2 cellular contexts compared by ENCODE assay signal in the genomic region with DNA sequence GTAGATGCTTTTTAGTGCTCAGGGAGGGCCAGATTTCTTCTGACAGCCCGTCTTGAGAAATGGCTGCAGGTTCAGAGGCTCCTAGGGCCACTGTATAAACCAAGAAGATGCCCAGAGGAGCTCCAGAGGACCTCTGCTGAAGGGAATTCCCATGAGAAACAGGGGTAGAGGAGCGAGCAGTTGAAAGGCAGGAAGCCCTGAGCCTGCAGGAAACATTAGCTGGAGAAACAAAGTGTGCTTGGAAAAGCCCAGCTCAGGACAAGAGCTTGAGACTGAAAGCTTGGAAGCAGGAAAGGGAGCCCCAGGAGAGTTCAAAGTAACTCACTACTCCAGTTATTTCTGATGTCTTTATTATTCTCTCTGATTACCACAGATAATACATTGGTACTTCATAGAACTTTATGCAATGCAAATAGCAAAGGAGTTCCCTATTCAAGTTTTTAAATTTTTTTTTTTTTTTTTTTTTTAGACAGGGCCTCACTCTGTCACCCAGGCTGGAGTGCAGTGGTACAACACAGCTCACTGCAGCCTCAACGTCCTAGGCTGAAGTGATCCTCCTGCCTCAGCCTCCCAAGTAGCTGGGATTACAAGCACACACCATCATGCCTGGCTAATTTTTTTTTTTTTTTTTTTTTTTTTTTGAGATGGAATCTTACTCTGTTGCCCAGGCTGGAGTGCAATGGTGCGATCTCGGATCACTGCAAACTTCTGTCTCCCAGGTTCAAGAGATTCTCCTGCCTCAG.
TF ChIP-seq lines count a peak whose summit lies in the region.

No MANE protein-coding gene starts in this region.

TF ChIP-seq in HepG2, 621 proteins besides CTCF, POLR2A, EP300 and RAD21:
- TF ChIP-seq, protein P1, sequence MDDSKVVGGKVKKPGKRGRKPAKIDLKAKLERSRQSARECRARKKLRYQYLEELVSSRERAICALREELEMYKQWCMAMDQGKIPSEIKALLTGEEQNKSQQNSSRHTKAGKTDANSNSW (CRISPR knock-in tag; IDR thresholded peaks at IDR 0.05; ENCODE audit: borderline replicate concordance), result no peak
- TF ChIP-seq, protein P2, sequence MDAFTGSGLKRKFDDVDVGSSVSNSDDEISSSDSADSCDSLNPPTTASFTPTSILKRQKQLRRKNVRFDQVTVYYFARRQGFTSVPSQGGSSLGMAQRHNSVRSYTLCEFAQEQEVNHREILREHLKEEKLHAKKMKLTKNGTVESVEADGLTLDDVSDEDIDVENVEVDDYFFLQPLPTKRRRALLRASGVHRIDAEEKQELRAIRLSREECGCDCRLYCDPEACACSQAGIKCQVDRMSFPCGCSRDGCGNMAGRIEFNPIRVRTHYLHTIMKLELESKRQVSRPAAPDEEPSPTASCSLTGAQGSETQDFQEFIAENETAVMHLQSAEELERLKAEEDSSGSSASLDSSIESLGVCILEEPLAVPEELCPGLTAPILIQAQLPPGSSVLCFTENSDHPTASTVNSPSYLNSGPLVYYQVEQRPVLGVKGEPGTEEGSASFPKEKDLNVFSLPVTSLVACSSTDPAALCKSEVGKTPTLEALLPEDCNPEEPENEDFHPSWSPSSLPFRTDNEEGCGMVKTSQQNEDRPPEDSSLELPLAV (CRISPR knock-in tag; conservative IDR thresholded peaks at IDR 0.05; ENCODE audit: low read depth), result no peak
- TF ChIP-seq ZFP90 (CRISPR knock-in tag; IDR thresholded peaks at IDR 0.05; ENCODE audit: borderline replicate concordance) (no peak), BORCS8-MEF2B (CRISPR knock-in tag; IDR thresholded peaks at IDR 0.05) (no peak), MIER3 (CRISPR knock-in tag; IDR thresholded peaks at IDR 0.05; ENCODE audit: borderline replicate concordance) (no peak), ZNF260 (CRISPR knock-in tag; IDR thresholded peaks at IDR 0.05; ENCODE audit: borderline replicate concordance, low read depth) (no peak), KLF12 (CRISPR knock-in tag; IDR thresholded peaks at IDR 0.05; ENCODE audit: borderline replicate concordance) (no peak), ISL2 (CRISPR knock-in tag; IDR thresholded peaks at IDR 0.05) (no peak), ZNF558 (CRISPR knock-in tag; IDR thresholded peaks at IDR 0.05; ENCODE audit: borderline replicate concordance) (no peak)
- TF ChIP-seq, protein P3, sequence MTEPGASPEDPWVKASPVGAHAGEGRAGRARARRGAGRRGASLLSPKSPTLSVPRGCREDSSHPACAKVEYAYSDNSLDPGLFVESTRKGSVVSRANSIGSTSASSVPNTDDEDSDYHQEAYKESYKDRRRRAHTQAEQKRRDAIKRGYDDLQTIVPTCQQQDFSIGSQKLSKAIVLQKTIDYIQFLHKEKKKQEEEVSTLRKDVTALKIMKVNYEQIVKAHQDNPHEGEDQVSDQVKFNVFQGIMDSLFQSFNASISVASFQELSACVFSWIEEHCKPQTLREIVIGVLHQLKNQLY (CRISPR knock-in tag; IDR thresholded peaks at IDR 0.05), result no peak
- TF ChIP-seq, protein P4, sequence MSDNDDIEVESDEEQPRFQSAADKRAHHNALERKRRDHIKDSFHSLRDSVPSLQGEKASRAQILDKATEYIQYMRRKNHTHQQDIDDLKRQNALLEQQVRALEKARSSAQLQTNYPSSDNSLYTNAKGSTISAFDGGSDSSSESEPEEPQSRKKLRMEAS (IDR thresholded peaks at IDR 0.05), result no peak

TF ChIP-seq in H1, 55 proteins besides CTCF, POLR2A, EP300 and RAD21:
- TF ChIP-seq SAP30 (IDR thresholded peaks at IDR 0.05; ENCODE audit: insufficient read depth, insufficient replicate concordance, low read length), result no peak
- no peak for TF ChIP-seq SIRT6 (IDR thresholded peaks at IDR 0.05; ENCODE audit: low read length)
- TF ChIP-seq CBX5 (IDR thresholded peaks at IDR 0.05; ENCODE audit: low read depth, low read length), result no peak
- no peak for TF ChIP-seq MAFK (IDR thresholded peaks at IDR 0.05; ENCODE audit: low read depth, low read length)
- TF ChIP-seq BRCA1 (IDR thresholded peaks at IDR 0.05; ENCODE audit: low read depth, low read length), result no peak
- TF ChIP-seq NRF1 (IDR thresholded peaks at IDR 0.05; ENCODE audit: low read depth, low read length), result no peak
- TF ChIP-seq CHD1 (IDR thresholded peaks at IDR 0.05; ENCODE audit: low read depth, low read length), result no peak
- TF ChIP-seq JUN (IDR thresholded peaks at IDR 0.05; ENCODE audit: low read depth, low read length), result no peak
- TF ChIP-seq CBX8 (IDR thresholded peaks at IDR 0.05; ENCODE audit: borderline replicate concordance, low read depth, low read length), result no peak
- no peak for TF ChIP-seq TCF12 (IDR thresholded peaks at IDR 0.05; ENCODE audit: low read depth, low read length)
- TF ChIP-seq, protein P5, sequence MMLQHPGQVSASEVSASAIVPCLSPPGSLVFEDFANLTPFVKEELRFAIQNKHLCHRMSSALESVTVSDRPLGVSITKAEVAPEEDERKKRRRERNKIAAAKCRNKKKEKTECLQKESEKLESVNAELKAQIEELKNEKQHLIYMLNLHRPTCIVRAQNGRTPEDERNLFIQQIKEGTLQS (IDR thresholded peaks at IDR 0.05; ENCODE audit: insufficient read depth, low read depth, low read length), result no peak
- TF ChIP-seq GTF2F1 (IDR thresholded peaks at IDR 0.05; ENCODE audit: borderline replicate concordance, low read depth, low read length), result no peak
- no peak for TF ChIP-seq GABPA (IDR thresholded peaks at IDR 0.05; ENCODE audit: borderline replicate concordance, insufficient read depth, low read length)
- no peak for TF ChIP-seq EZH2 (IDR thresholded peaks at IDR 0.05; ENCODE audit: low read depth, low read length, severe bottlenecking)
- TF ChIP-seq RFX5 (IDR thresholded peaks at IDR 0.05; ENCODE audit: borderline replicate concordance, low read depth, low read length), result no peak
- TF ChIP-seq, protein P6, sequence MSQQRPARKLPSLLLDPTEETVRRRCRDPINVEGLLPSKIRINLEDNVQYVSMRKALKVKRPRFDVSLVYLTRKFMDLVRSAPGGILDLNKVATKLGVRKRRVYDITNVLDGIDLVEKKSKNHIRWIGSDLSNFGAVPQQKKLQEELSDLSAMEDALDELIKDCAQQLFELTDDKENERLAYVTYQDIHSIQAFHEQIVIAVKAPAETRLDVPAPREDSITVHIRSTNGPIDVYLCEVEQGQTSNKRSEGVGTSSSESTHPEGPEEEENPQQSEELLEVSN (IDR thresholded peaks at IDR 0.05), result no peak
